Comparison of ENCODE assay signal across 8 cellular contexts in genomic region chr5:143402464-143403356, GRCh38. TPM values are rescaled to one million over a fixed set of nuclear protein-coding genes. Genes with fewer than 3 reads are reported as not detected.
DNase-seq lines count a peak whose midpoint lies in the region; ATAC-seq and TF ChIP-seq lines count a peak whose summit lies in the region.

No MANE protein-coding gene starts in this region.

- H3K27ac ChIP-seq in lung (ENCODE audit: low read depth in 1 of 2, low read length in 1 of 2), result peak overlapping the region; percentile 97

- H3K27ac Mint-ChIP-seq in activated CD4-positive, alpha-beta memory T cell treated with anti-CD3 and anti-CD28 coated beads, Interleukin-2, amount 10 ng/mL, durations not matched to agents 7 days and 5 days, result peak overlapping the region; percentile 73

- H3K36me3 ChIP-seq in lung (ENCODE audit: control insufficient read depth in 2 of 2, insufficient read depth in 2 of 2, low read length in 2 of 2), result no peaks in the 10 kb centered on the region

- peak; percentile 37 for ATAC-seq in lung (ENCODE audit: insufficient read depth, low FRiP score)
- no peak for ATAC-seq in GM19467 (IDR thresholded peaks at IDR 0.05; ENCODE audit: unreplicated experiment)

- DNase-seq in NCI-H1694 treated with DMSO at 0.1 percent for 48 hours (lab: John Stamatoyannopoulos, UW) (peak; percentile 26), NCI-H1694 (lab: John Stamatoyannopoulos, UW) (no peak), NCI-H69 (lab: John Stamatoyannopoulos, UW) (peak; percentile 83), lung (ENCODE audit: low spot score) (peak; percentile 58)
- peak; percentile 64 for DNase-seq in activated CD4-positive, alpha-beta memory T cell treated with anti-CD3 and anti-CD28 coated beads, Interleukin-2, amount 10 ng/mL, durations not matched to agents 7 days and 5 days
- DNase-seq in effector CD8-positive, alpha-beta T cell (lab: John Stamatoyannopoulos, UW), result peak; percentile 43
- peak in 2 of 3 experiments; percentile 8 to 47 for DNase-seq in stimulated activated CD4-positive, alpha-beta T cell treated with anti-CD3 and anti-CD28 coated beads, TNF-alpha, amount 100 ng/mL, for 24 hours (ENCODE audit: low read depth in 3 of 3)

- H3K9me3 Mint-ChIP-seq in activated CD4-positive, alpha-beta memory T cell treated with anti-CD3 and anti-CD28 coated beads, Interleukin-2, amount 10 ng/mL, durations not matched to agents 7 days and 5 days, result peaks cover 2% of the 10 kb centered on the region

- no peaks in the 10 kb centered on the region for H3K4me1 ChIP-seq in lung (ENCODE audit: control insufficient read depth in 2 of 2, insufficient read depth in 2 of 2, low read length in 2 of 2)

- H3K27me3 ChIP-seq in lung (ENCODE audit: control insufficient read depth, insufficient read depth), result no peaks in the 10 kb centered on the region

- H3K4me3 Mint-ChIP-seq in activated CD4-positive, alpha-beta memory T cell treated with anti-CD3 and anti-CD28 coated beads, Interleukin-2, amount 10 ng/mL, durations not matched to agents 7 days and 5 days, result peak overlapping the region; percentile 75

- H3K9me3 ChIP-seq in lung (ENCODE audit: control insufficient read depth in 2 of 2, insufficient read depth in 1 of 2, low read length in 1 of 2), result no peaks in the 10 kb centered on the region

- POLR2A ChIA-PET in activated CD4-positive, alpha-beta memory T cell treated with anti-CD3 and anti-CD28 coated beads, Interleukin-2, amount 10 ng/mL, durations not matched to agents 7 days and 5 days (lab: Charles Lee), result interaction anchor here (0.6 to 3.4 kb wide), 23 partner anchors 9 to 785 kb away, joined by 3 to 80 read pairs (median 7); partner anchors contain the start of genes KCTD16 and YIPF5

- peaks cover 60% of the 10 kb centered on the region for H3K4me1 Mint-ChIP-seq in activated CD4-positive, alpha-beta memory T cell treated with anti-CD3 and anti-CD28 coated beads, Interleukin-2, amount 10 ng/mL, durations not matched to agents 7 days and 5 days

- no peak for TF ChIP-seq CTCF in lung (IDR thresholded peaks at IDR 0.05; ENCODE audit: control extremely low read depth, extremely low read depth)

- CTCF ChIA-PET in activated CD4-positive, alpha-beta memory T cell treated with anti-CD3 and anti-CD28 coated beads, Interleukin-2, amount 10 ng/mL, durations not matched to agents 7 days and 5 days (lab: Charles Lee), result interaction anchor here (0.7 to 3.0 kb wide), 16 partner anchors 10 to 488 kb away, joined by 3 to 57 read pairs (median 4); no protein-coding TSS in a partner anchor

- H3K27me3 Mint-ChIP-seq in activated CD4-positive, alpha-beta memory T cell treated with anti-CD3 and anti-CD28 coated beads, Interleukin-2, amount 10 ng/mL, durations not matched to agents 7 days and 5 days, result no peaks in the 10 kb centered on the region

- peak overlapping the region; percentile 98 for H3K4me3 ChIP-seq in lung

- 0 to 1% methylated on average over 70 to 85 of the region's 86 CpGs for WGBS in lung, 2 donors

- H3K36me3 Mint-ChIP-seq in activated CD4-positive, alpha-beta memory T cell treated with anti-CD3 and anti-CD28 coated beads, Interleukin-2, amount 10 ng/mL, durations not matched to agents 7 days and 5 days (ENCODE audit: low read depth), result peaks cover 50% of the 10 kb centered on the region

RNA-seq across cellular contexts. Expression of gene NR3C1, which starts 0.8 kb away (rescaled TPM):
- total RNA-seq in activated CD4-positive, alpha-beta memory T cell treated with anti-CD3 and anti-CD28 coated beads, Interleukin-2, amount 10 ng/mL, durations not matched to agents 7 days and 5 days, result 10 to 100 TPM; 79.3 to 81.6 TPM
- 100 to 1,000 TPM in 1 of 2 donors, 10 to 100 TPM in 1; 70.0 to 103 TPM for total RNA-seq in lung
- 10 to 100 TPM; 21.6 to 26.5 TPM for polyA plus RNA-seq in lung
